ENCODE assay signal across 39 cellular contexts in the genomic region with DNA sequence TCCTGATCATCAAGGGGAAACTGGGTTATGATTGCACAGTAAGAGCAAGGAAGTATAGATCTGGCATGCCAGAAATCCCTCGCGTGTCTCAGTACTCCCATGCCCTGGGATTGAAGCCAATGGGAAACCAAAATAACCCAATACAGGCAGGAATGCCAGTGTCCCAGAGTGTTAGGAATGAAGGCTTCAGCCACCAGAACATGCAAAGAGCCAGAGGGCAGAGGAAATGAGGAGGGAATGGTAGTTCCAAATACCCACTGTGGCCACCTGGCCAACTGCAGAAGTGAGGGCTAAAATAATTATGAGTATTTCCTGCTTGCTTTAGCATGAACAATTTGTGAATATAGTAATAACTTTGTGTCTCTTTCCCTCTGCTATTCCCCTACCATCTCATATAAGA. TPM values are rescaled to one million over a fixed set of nuclear protein-coding genes. Genes with fewer than 3 reads are reported as not detected.
"Had no signal": no experiment of that assay in that cellular context is flagged by ENCODE, and none has a peak within 500 bp of the region (broad histone marks: within the 10 kb centered on the region; RNA-seq: fewer than 3 reads in every experiment).

No MANE protein-coding gene starts in this region.

- H3K27me3 ChIP-seq: MG63 had no signal

- H3K4me3 ChIP-seq: MG63 had no signal

- H3K36me3 ChIP-seq: MG63 had no signal

- H3K9me3 ChIP-seq: MG63 had no signal

- DNase-seq: Karpas-422, Kasumi-1, MG63, MM.1S, MV-4-11, NCI-H1048, NCI-H1092, NCI-H1092 treated with DMSO at 0.1 percent for 48 hours, NCI-H1105, NCI-H1105 treated with DMSO at 0.1 percent for 48 hours, NCI-H1417, NCI-H1417 treated with DMSO at 0.1 percent for 48 hours, NCI-H1436, NCI-H1436 treated with DMSO at 0.1 percent for 48 hours, NCI-H146, NCI-H1694, NCI-H1694 treated with DMSO at 0.1 percent for 48 hours, NCI-H187, NCI-H187 treated with DMSO at 0.1 percent for 48 hours, NCI-H1930, NCI-H2029, NCI-H2029 treated with DMSO at 0.1 percent for 48 hours, NCI-H2081, NCI-H2081 treated with DMSO at 0.1 percent for 48 hours, NCI-H2107, NCI-H2171, NCI-H2171 treated with DMSO at 0.1 percent for 48 hours, NCI-H2227 treated with DMSO at 0.1 percent for 48 hours, NCI-H226, NCI-H345, NCI-H446, NCI-H446 treated with DMSO at 0.1 percent for 48 hours, NCI-H510A, NCI-H510A treated with DMSO at 0.1 percent for 48 hours, NCI-H524 had no signal

RNA-seq across cellular contexts. Expression of gene MTNR1A, which starts 12.2 kb away (rescaled TPM):
- total RNA-seq: LHCN-M2, M059J, MCF 10A, NCI-H460 had no signal
